Comparison of ENCODE assay signal across 25 cellular contexts in the genomic region with DNA sequence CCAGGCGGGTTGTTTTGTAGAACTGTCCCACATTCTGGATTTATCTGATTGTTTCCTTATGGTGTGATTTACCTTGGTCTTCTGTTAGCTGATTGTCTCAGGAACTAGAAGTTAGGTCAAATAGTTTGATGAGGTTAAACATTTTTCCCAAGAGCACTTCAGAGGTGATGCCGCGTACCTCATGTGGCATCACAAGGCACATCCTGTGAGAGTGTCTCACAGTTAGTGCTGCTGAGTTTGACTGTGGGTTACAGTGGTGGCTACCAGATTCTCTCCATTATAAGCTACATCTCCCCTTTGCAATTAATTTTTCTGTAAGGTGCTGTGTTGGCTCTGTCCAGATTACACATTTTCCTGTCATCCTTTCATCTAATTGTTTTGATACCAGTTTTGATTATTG. TPM values are rescaled to one million over a fixed set of nuclear protein-coding genes. Genes with fewer than 3 reads are reported as not detected.
"Had no signal": no experiment of that assay in that cellular context is flagged by ENCODE, and none has a peak within 500 bp of the region (broad histone marks: within the 10 kb centered on the region; RNA-seq: fewer than 3 reads in every experiment).

No MANE protein-coding gene starts in this region.

- H3K27me3 ChIP-seq: Peyer's patch, SJCRH30 had no signal

- H3K9me2 ChIP-seq: SK-N-SH had no signal

- H3K4me3 ChIP-seq: Peyer's patch, SJCRH30 had no signal

- H3K4me1 ChIP-seq: Peyer's patch, SJCRH30 had no signal

- H3K4me1 Mint-ChIP-seq: brain had no signal

- H3K27ac Mint-ChIP-seq: activated T-helper 1 cell treated with anti-CD3 and anti-CD28 coated beads, Interleukin-12 subunit alpha, Interleukin-12 subunit beta, Interleukin-2, Interleukin-4 antibody, amounts not matched to agents 30 ng/mL and 10 ng/mL and 1 ng/mL, durations not matched to agents 14 hours and 24 hours and 36 hours had no signal

- DNase-seq: activated CD4-positive, alpha-beta T cell treated with anti-CD3 and anti-CD28 coated beads for 48 hours; activated CD4-positive, alpha-beta T cell treated with anti-CD3 and anti-CD28 coated beads, Interleukin-2, amount 50 U/mL, for 4 hours; activated CD4-positive, CD25-positive, alpha-beta regulatory T cell treated with anti-CD3 and anti-CD28 coated beads, Interleukin-2, amount 50 U/mL, for 72 hours; activated CD8-positive, alpha-beta memory T cell treated with anti-CD3 and anti-CD28 coated beads, Interleukin-2, amount 50 U/mL, for 4 hours; activated effector memory CD4-positive, alpha-beta T cell treated with Interleukin-2 at 50 U/mL for 16 hours; activated naive CD4-positive, alpha-beta T cell; amniotic stem cell; IMR-90; KG1; NCI-H1048; NCI-H1694 treated with DMSO at 0.1 percent for 48 hours; NCI-H2029 treated with DMSO at 0.1 percent for 48 hours; NCI-H345; NCI-H510A treated with DMSO at 0.1 percent for 48 hours; Peyer's patch; Right ventricle myocardium superior; SJCRH30; SK-N-SH had no signal

- H3K27me3 Mint-ChIP-seq: brain had no signal

- H3K9me3 Mint-ChIP-seq: activated T-helper 1 cell treated with anti-CD3 and anti-CD28 coated beads, Interleukin-12 subunit alpha, Interleukin-12 subunit beta, Interleukin-2, Interleukin-4 antibody, amounts not matched to agents 30 ng/mL and 10 ng/mL and 1 ng/mL, durations not matched to agents 14 hours and 24 hours and 36 hours; brain had no signal

- H3K4me2 ChIP-seq: SK-N-SH had no signal

- H3K27ac ChIP-seq: Peyer's patch, RWPE1, SJCRH30 had no signal

- H3K4me3 Mint-ChIP-seq: activated T-helper 1 cell treated with anti-CD3 and anti-CD28 coated beads, Interleukin-12 subunit alpha, Interleukin-12 subunit beta, Interleukin-2, Interleukin-4 antibody, amounts not matched to agents 30 ng/mL and 10 ng/mL and 1 ng/mL, durations not matched to agents 14 hours and 24 hours and 36 hours; brain had no signal

RNA-seq across cellular contexts. Expression of gene CIDEC, which starts 48.8 kb away (rescaled TPM):
- total RNA-seq: activated T-helper 1 cell treated with anti-CD3 and anti-CD28 coated beads, Interleukin-12 subunit alpha, Interleukin-12 subunit beta, Interleukin-2, Interleukin-4 antibody, amounts not matched to agents 30 ng/mL and 10 ng/mL and 1 ng/mL, durations not matched to agents 14 hours and 24 hours and 36 hours; astrocyte; IMR-90; LHCN-M2; M059J; SJCRH30; T-helper 1 cell treated with Interleukin-12 subunit alpha and Interleukin-12 subunit beta and Interleukin-4 antibody, amounts not matched to agents 30 ng/mL and 1 ng/mL, for 36 hours had no signal
- polyA plus RNA-seq: SK-N-SH had no signal
